In genomic region chr17:49968380-49969133, GRCh38 we compare ENCODE assay signal across 8 cellular contexts. TPM values are rescaled to one million over a fixed set of nuclear protein-coding genes. Genes with fewer than 3 reads are reported as not detected.
DNase-seq lines count a peak whose midpoint lies in the region; ATAC-seq, FAIRE-seq and TF ChIP-seq lines count a peak whose summit lies in the region.

No MANE protein-coding gene starts in this region.

- POLR2A ChIA-PET in K562 (lab: Yijun Ruan, JAX) = interaction anchor here (0.6 to 0.7 kb wide), 2 partner anchors 9 to 398 kb away, joined by 3 read pairs; no protein-coding TSS in a partner anchor

- 2% methylated on average over 59 of the region's 65 CpGs for WGBS in K562 (ENCODE audit: insufficient coverage, low coverage, missing lambda C conversion rate)

- no peak overlapping the region for H3K27ac ChIP-seq in K562 (ENCODE audit: extremely low read depth, low read depth, low read length)

- no peaks in the 10 kb centered on the region for H3K9me3 ChIP-seq in K562 (replicated peaks; ENCODE audit: control insufficient read depth, insufficient read depth, low read depth, low read length)

- peaks cover 4% of the 10 kb centered on the region; the same call in 1 of the 2 replicates for H4K20me1 ChIP-seq in K562 (replicated peaks; ENCODE audit: control insufficient read depth, insufficient read depth, low read length)

- ATAC-seq in GM18511 (IDR thresholded peaks at IDR 0.05; ENCODE audit: unreplicated experiment) = peak; percentile 43
- ATAC-seq in K562 = peak; percentile 95
- ATAC-seq in HG02642 (IDR thresholded peaks at IDR 0.05; ENCODE audit: poor library complexity, unreplicated experiment) = no peak

- peaks cover 2% of the 10 kb centered on the region for H3K9me1 ChIP-seq in K562 (ENCODE audit: control insufficient read depth, insufficient read depth, low read length)

- peaks cover 57 to 96% of the 10 kb centered on the region in 2 experiments for H3K27me3 ChIP-seq in K562 (ENCODE audit: control insufficient read depth in 2 of 2, insufficient read depth in 2 of 2, low read length in 2 of 2)

- H3K4me1 ChIP-seq in K562 (replicated peaks in 1 of 2; ENCODE audit: control insufficient read depth in 2 of 2, insufficient read depth in 2 of 2, low read length in 2 of 2) = peaks cover 0 to 41% of the 10 kb centered on the region in 2 experiments; a peak in 3 of 5 replicates

- no peak for TF ChIP-seq RAD21 in K562 (CRISPR knock-in tag; conservative IDR thresholded peaks at IDR 0.05 in 1 of 2, IDR thresholded peaks at IDR 0.05 in 1 of 2)

- TF ChIP-seq POLR2A in K562 (conservative IDR thresholded peaks at IDR 0.05) = no peak

- in situ Hi-C loops in ACHN (cut with HindIII; ENCODE audit: low pct_ligation_motif_present, low pct_unique_long_range_greater_than_20kb, low sequenced_read_pairs) = no loop called here
- in situ Hi-C loops in K562 (cut with MboI) = no loop called here

- no peaks in the 10 kb centered on the region for H3K79me2 ChIP-seq in K562 (ENCODE audit: control insufficient read depth, insufficient read depth, low read length)

- CTCF ChIA-PET in K562 (lab: Yijun Ruan, JAX; ENCODE audit: low intra/inter-chr PET ratio) = interaction anchor here (0.8 kb wide), 1 partner anchor 30 kb away, joined by 7 read pairs; no protein-coding TSS in a partner anchor

- DNase-seq in ACHN (peak; percentile 85), NAMALWA (ENCODE audit: low spot score) (peak; percentile 77), T1000 (lab: John Stamatoyannopoulos, UW) (peak; percentile 61), K562 (ENCODE audit: extremely low read depth in 1 of 4, low spot score in 3 of 4) (peak; percentile 75 to 93 (median 90)), islet precursor cell (peak; percentile 95)
- peak; percentile 62 for DNase-seq in stimulated activated CD4-positive, alpha-beta T cell treated with anti-CD3 and anti-CD28 coated beads, Interleukin-2, amount 100 ng/mL, for 4 hours (ENCODE audit: low read depth)

- peak overlapping the region; percentile 49 for H3K4me3 ChIP-seq in K562

- H2AFZ ChIP-seq in K562 (ENCODE audit: low read depth, low read length) = peak overlapping the region; percentile 83

- peak overlapping the region; percentile 75 for H3K4me2 ChIP-seq in K562 (ENCODE audit: insufficient read depth, low read length)

- intact Hi-C loops in K562 (cut with micrococcal nuclease) = no loop called here

- peak overlapping the region; percentile 21 to 94; a peak in 3 of 4 replicates for H3K9ac ChIP-seq in K562 (ENCODE audit: insufficient read depth in 1 of 2, low read depth in 2 of 2, low read length in 2 of 2)

- no peak for TF ChIP-seq EP300 in K562 (IDR thresholded peaks at IDR 0.05; ENCODE audit: low read length)

- BruUV-seq in K562 (replicated peaks; lab: Mats Ljungman, UMichigan) = no TSS peak

- TF ChIP-seq CTCF in K562 (IDR thresholded peaks at IDR 0.05 in 2 of 3, conservative IDR thresholded peaks at IDR 0.05 in 1 of 3; ENCODE audit: insufficient read depth in 2 of 3, low read depth in 1 of 3, low read length in 3 of 3) = no peak

- FAIRE-seq in K562 (lab: Jason Lieb, UNC) = no peak

- no peaks in the 10 kb centered on the region for H3K36me3 ChIP-seq in K562 (ENCODE audit: control insufficient read depth, insufficient read depth, low read length)

TF ChIP-seq in K562, 482 proteins besides CTCF, POLR2A, EP300 and RAD21 (continues in another document):
- TF ChIP-seq PBX2 (CRISPR knock-in tag; IDR thresholded peaks at IDR 0.05; ENCODE audit: low read depth) = no peak
- no peak for TF ChIP-seq PBX2 (tag; conservative IDR thresholded peaks at IDR 0.05; ENCODE audit: low read depth)
- TF ChIP-seq KDM4B (IDR thresholded peaks at IDR 0.05; ENCODE audit: borderline replicate concordance in 2 of 2, low read depth in 1 of 2) = no peak
- no peak; a peak in 1 of 4 replicates for TF ChIP-seq MAZ (CRISPR knock-in tag; conservative IDR thresholded peaks at IDR 0.05 in 1 of 2, IDR thresholded peaks at IDR 0.05 in 1 of 2)
- no peak for TF ChIP-seq TSC22D4 (tag; IDR thresholded peaks at IDR 0.05)
- peak in 1 of 2 experiments; percentile 70; a peak in 1 of 4 replicates for TF ChIP-seq TEAD1 (CRISPR knock-in tag; IDR thresholded peaks at IDR 0.05)
- TF ChIP-seq HNRNPLL (IDR thresholded peaks at IDR 0.05; ENCODE audit: low read depth, low read length, poor library complexity, severe bottlenecking) = no peak
- no peak for TF ChIP-seq KAT2B (IDR thresholded peaks at IDR 0.05; ENCODE audit: low read depth, low read length)
- no peak for TF ChIP-seq ZNF436 (CRISPR knock-in tag; IDR thresholded peaks at IDR 0.05)
- TF ChIP-seq POLR2H (tag; IDR thresholded peaks at IDR 0.05; ENCODE audit: low read depth) = no peak
- no peak for TF ChIP-seq ZBTB8A (IDR thresholded peaks at IDR 0.05; ENCODE audit: partially characterized antibody)
- TF ChIP-seq MED1 (CRISPR knock-in tag; IDR thresholded peaks at IDR 0.05; ENCODE audit: borderline replicate concordance) = no peak
- TF ChIP-seq TAF1 (IDR thresholded peaks at IDR 0.05; ENCODE audit: control insufficient read depth, extremely low read depth, insufficient read depth, low read length, severe bottlenecking) = no peak
- TF ChIP-seq BHLHE40 (IDR thresholded peaks at IDR 0.05; ENCODE audit: low read length) = 0 out of 2 replicates have a peak, but pooled peaks have one; percentile 4
- no peak for TF ChIP-seq RFX7 (CRISPR knock-in tag; IDR thresholded peaks at IDR 0.05)
- TF ChIP-seq FOS (IDR thresholded peaks at IDR 0.05; ENCODE audit: extremely low read depth, insufficient read length) = no peak
- TF ChIP-seq C11orf30 (IDR thresholded peaks at IDR 0.05; ENCODE audit: low read depth) = no peak
- no peak for TF ChIP-seq FIP1L1 (IDR thresholded peaks at IDR 0.05; ENCODE audit: low read depth, low read length, poor library complexity, severe bottlenecking)
- no peak for TF ChIP-seq SOX6 (IDR thresholded peaks at IDR 0.05)
- TF ChIP-seq POLR2AphosphoS2 (IDR thresholded peaks at IDR 0.05; ENCODE audit: low read length) = no peak
- 0 out of 2 replicates have a peak, but pooled peaks have one; percentile 27 for TF ChIP-seq SMARCC2 (IDR thresholded peaks at IDR 0.05; ENCODE audit: low read depth)

RNA-seq across cellular contexts. Expression of gene DLX4, which starts 0.4 kb away (rescaled TPM):
- 2.6 and 9.0 TPM in 2 replicates for total RNA-seq in K562 (2011; cell fraction: chromatin; rRNA removed; ENCODE audit: low replicate concordance)
- 5.0 and 6.3 TPM in 2 replicates for total RNA-seq in K562 (2011; cell fraction: nucleolus; rRNA removed)
- total RNA-seq in K562 (2011; cell fraction: nucleoplasm; rRNA removed) = 3.4 and 4.4 TPM in 2 replicates
- total RNA-seq in K562 (2014; rRNA removed) (0.32 and 0.41 TPM in 2 replicates), K562 (2014; rRNA removed; fragmentation: Illumina TruSeq; extraction: Trizol) (0.25 and 0.32 TPM in 2 replicates), K562 (2015; rRNA removed; fragmentation: Illumina TruSeq; extraction: Trizol) (0.58 and 0.83 TPM in 2 replicates), K562 (2021) (1.7 TPM in 2 replicates)
- polyA plus RNA-seq in K562 (2011; rRNA removed) (1.6 and 2.2 TPM in 2 replicates), K562 (2014; fragmentation: Illumina TruSeq; extraction: Trizol) (0.96 and 1.1 TPM in 2 replicates), K562 (2014; fragmentation: Nextera tagmentation; extraction: Ambion mirVana) (under 1 TPM; 0.15 to 0.39 TPM), K562 (2014; rRNA removed) (0.58 and 1.2 TPM in 2 replicates)
- polyA plus RNA-seq in K562 (2011; cell fraction: cytosol; rRNA removed) = 0.84 and 2.2 TPM in 2 replicates
- 5.6 and 15.3 TPM in 2 replicates for polyA plus RNA-seq in K562 (2011; cell fraction: nucleus; rRNA removed)
- polyA plus RNA-seq in K562 (2012) = 1.6 and 4.2 TPM in 2 replicates
- 0.72 and 1.4 TPM in 2 replicates for polyA minus RNA-seq in K562 (2011; rRNA and poly(A)+ RNA removed)
- polyA minus RNA-seq in K562 (2011; cell fraction: cytosol; rRNA and poly(A)+ RNA removed) = 0.82 and 1.2 TPM in 2 replicates
- polyA minus RNA-seq in K562 (2011; cell fraction: nucleus; rRNA and poly(A)+ RNA removed) = 0.67 and 3.2 TPM in 2 replicates

RNA-seq across cellular contexts. Expression of gene DLX3, which starts 26.5 kb away (rescaled TPM):
- not detected in 2 replicates for total RNA-seq in K562 (2011; cell fraction: chromatin; rRNA removed; ENCODE audit: low replicate concordance)
- not detected in 2 replicates for total RNA-seq in K562 (2011; cell fraction: nucleolus; rRNA removed)
- total RNA-seq in K562 (2011; cell fraction: nucleoplasm; rRNA removed) = not detected in 2 replicates
- total RNA-seq in K562 (2014; rRNA removed) (not detected in 2 replicates), K562 (2014; rRNA removed; fragmentation: Illumina TruSeq; extraction: Trizol) (not detected in 2 replicates), K562 (2015; rRNA removed; fragmentation: Illumina TruSeq; extraction: Trizol) (not detected in 2 replicates), K562 (2021) (not detected in 2 replicates)
- polyA plus RNA-seq in K562 (2011; rRNA removed) (not detected in 2 replicates), K562 (2014; fragmentation: Illumina TruSeq; extraction: Trizol) (not detected in 2 replicates), K562 (2014; fragmentation: Nextera tagmentation; extraction: Ambion mirVana) (not detected), K562 (2014; rRNA removed) (not detected in 2 replicates)
- polyA plus RNA-seq in K562 (2011; cell fraction: cytosol; rRNA removed) = not detected in 2 replicates
- polyA plus RNA-seq in K562 (2011; cell fraction: nucleus; rRNA removed) = not detected in 2 replicates
- polyA plus RNA-seq in K562 (2012) = not detected in 2 replicates
- polyA minus RNA-seq in K562 (2011; rRNA and poly(A)+ RNA removed) = not detected in 2 replicates
- polyA minus RNA-seq in K562 (2011; cell fraction: cytosol; rRNA and poly(A)+ RNA removed) = not detected in 2 replicates
- polyA minus RNA-seq in K562 (2011; cell fraction: nucleus; rRNA and poly(A)+ RNA removed) = not detected in 2 replicates
